8 cellular contexts compared by ENCODE assay signal in genomic region chr20:38270869-38271608, GRCh38. TPM values are rescaled to one million over a fixed set of nuclear protein-coding genes. Genes with fewer than 3 reads are reported as not detected.
A peak's percentile ranks its signal among the peaks of the same experiment; 100 is the strongest.
DNase-seq lines count a peak whose midpoint lies in the region; ATAC-seq and TF ChIP-seq lines count a peak whose summit lies in the region.

No MANE protein-coding gene starts in this region.

- no peak overlapping the region for H2BK12ac ChIP-seq in neuronal stem cell (ENCODE audit: low read length)

- no peak overlapping the region for H3K18ac ChIP-seq in neuronal stem cell (ENCODE audit: low read length)

- H3K23ac ChIP-seq in neuronal stem cell (ENCODE audit: low read depth, low read length, poor library complexity), result no peak overlapping the region

- no peak overlapping the region for H3K4ac ChIP-seq in neuronal stem cell (ENCODE audit: low read length)

- H3K4me1 ChIP-seq in esophagus muscularis mucosa, result peaks cover 12 to 35% (median 24%) of the 10 kb centered on the region in 4 donors
- H3K4me1 ChIP-seq in neuronal stem cell (ENCODE audit: control insufficient read depth in 2 of 2, insufficient read depth in 1 of 2, low read depth in 1 of 2, low read length in 2 of 2), result no peaks in the 10 kb centered on the region

- H3K36me3 ChIP-seq in esophagus muscularis mucosa, result no peaks in the 10 kb centered on the region
- no peaks in the 10 kb centered on the region for H3K36me3 ChIP-seq in neuronal stem cell (replicated peaks in 1 of 2; ENCODE audit: control insufficient read depth in 2 of 2, insufficient read depth in 2 of 2, low read length in 2 of 2)

- H3K9ac ChIP-seq in neuronal stem cell (ENCODE audit: low read depth, low read length, poor library complexity), result no peak overlapping the region

- no peak for TF ChIP-seq CTCF in AG10803 (conservative IDR thresholded peaks at IDR 0.05; ENCODE audit: low read length)
- no peak for TF ChIP-seq CTCF in esophagus muscularis mucosa (IDR thresholded peaks at IDR 0.05)
- TF ChIP-seq CTCF in omental fat pad (IDR thresholded peaks at IDR 0.05), result no peak

- WGBS in esophagus muscularis mucosa, result 53% methylated on average over 10 of the region's 10 CpGs
- WGBS in neuronal stem cell (ENCODE audit: extremely low coverage in 2 of 2, insufficient read length in 2 of 2, insufficient replicate concordance in 1 of 2), 2 donors, result no CpG with 5 or more reads among the region's 10 CpGs

- H4K8ac ChIP-seq in neuronal stem cell (ENCODE audit: low read depth, low read length), result no peak overlapping the region

- no peaks in the 10 kb centered on the region for H3K27me3 ChIP-seq in esophagus muscularis mucosa
- no peaks in the 10 kb centered on the region for H3K27me3 ChIP-seq in neuronal stem cell (ENCODE audit: control insufficient read depth in 3 of 3, insufficient read depth in 3 of 3, low read depth in 1 of 3, low read length in 3 of 3)

- TF ChIP-seq EP300 in esophagus muscularis mucosa (IDR thresholded peaks at IDR 0.05), result no peak

- H2AFZ ChIP-seq in neuronal stem cell (ENCODE audit: low read length), result no peak overlapping the region

- DNase-seq in AG10803 (ENCODE audit: low read depth) (peak; percentile 89), RKO (ENCODE audit: low spot score) (peak; percentile 29), esophagus muscularis mucosa (ENCODE audit: extremely low spot score) (no peak), neuronal stem cell (ENCODE audit: low spot score) (no peak), omental fat pad (ENCODE audit: low spot score) (no peak), NCI-H2227 (lab: John Stamatoyannopoulos, UW; ENCODE audit: unreplicated experiment) (no peak), germinal center (ENCODE audit: low spot score) (no peak), DMS79 treated with DMSO at 0.1 percent for 48 hours (lab: John Stamatoyannopoulos, UW) (no peak)

- H3K79me1 ChIP-seq in neuronal stem cell (ENCODE audit: low read depth, low read length), result no peaks in the 10 kb centered on the region

- no peak for TF ChIP-seq POLR2A in esophagus muscularis mucosa (IDR thresholded peaks at IDR 0.05; ENCODE audit: low read depth)

- intact Hi-C loops in esophagus muscularis mucosa (cut with DNase I), result no loop called here

- no peak overlapping the region for H2BK120ac ChIP-seq in neuronal stem cell (ENCODE audit: low read depth, low read length)

- H3K4me2 ChIP-seq in neuronal stem cell (ENCODE audit: insufficient read depth, low read length, poor library complexity, severe bottlenecking), result no peak overlapping the region

- H3K4me3 ChIP-seq in AG10803 (ENCODE audit: low read length), result no peak overlapping the region
- H3K4me3 ChIP-seq in esophagus muscularis mucosa, result no peak overlapping the region
- no peak overlapping the region for H3K4me3 ChIP-seq in neuronal stem cell (ENCODE audit: low read length in 2 of 2)

- no peak overlapping the region for H3K14ac ChIP-seq in neuronal stem cell (ENCODE audit: low read length)

- H3K27ac ChIP-seq in esophagus muscularis mucosa (replicated peaks in 1 of 4) (peak overlapping the region; percentile 9 to 62 (median 55)), neuronal stem cell (replicated peaks; ENCODE audit: low read length) (no peak overlapping the region)

- H2AK5ac ChIP-seq in neuronal stem cell (ENCODE audit: low read depth, low read length), result no peak overlapping the region

- H3K9me3 ChIP-seq in esophagus muscularis mucosa (no peaks in the 10 kb centered on the region), neuronal stem cell (replicated peaks in 1 of 2; ENCODE audit: control insufficient read depth in 2 of 2, insufficient read depth in 1 of 2, low read depth in 1 of 2, low read length in 2 of 2) (no peaks in the 10 kb centered on the region)

- no peak for ATAC-seq in omental fat pad (ENCODE audit: low FRiP score)

- no peak overlapping the region for H4K91ac ChIP-seq in neuronal stem cell (ENCODE audit: low read depth, low read length, poor library complexity)

- no peak overlapping the region for H2BK5ac ChIP-seq in neuronal stem cell (ENCODE audit: low read length)

- H2BK15ac ChIP-seq in neuronal stem cell (ENCODE audit: low read length), result peak overlapping the region; percentile 42

RNA-seq across cellular contexts. Expression of gene KIAA1755, which starts 10.5 kb away (rescaled TPM):
- total RNA-seq in esophagus muscularis mucosa (10 to 100 TPM in 1 of 4 donors, 1 to 10 TPM in 3; 7.3 to 13.3 (median 8.5) TPM), omental fat pad (1 to 10 TPM in 3 of 4 donors, under 1 TPM in 1; 0.24 to 9.9 (median 1.6) TPM)
- 0.33 TPM for polyA plus RNA-seq in neuronal stem cell (2013, experiment 1 of 2)
- polyA plus RNA-seq in neuronal stem cell (2013, experiment 2 of 2), result 0.21 TPM

RNA-seq across cellular contexts. Expression of gene BPI, which starts 32.9 kb away (rescaled TPM):
- total RNA-seq in esophagus muscularis mucosa, result under 1 TPM in 2 of 4 donors, not detected in 2; 0.66 to 0.92 TPM
- polyA plus RNA-seq in neuronal stem cell (2013, experiment 1 of 2), result not detected
- not detected for polyA plus RNA-seq in neuronal stem cell (2013, experiment 2 of 2)
- total RNA-seq in omental fat pad, result under 1 TPM in 2 of 4 donors, not detected in 2; 0.63 to 0.74 TPM

Comparison
In these comparisons a context has a peak if more than half of its experiments do, and no peak if none do; other contexts are left out.
1. DNase-seq: peak in AG10803 (single experiment) and RKO (single experiment); none in esophagus muscularis mucosa (single experiment), neuronal stem cell (single experiment), omental fat pad (single experiment), NCI-H2227 (single experiment), germinal center (single experiment) and DMS79 treated with DMSO at 0.1 percent for 48 hours (single experiment).